Comparison of ENCODE assay signal across 8 cellular contexts in the genomic region with DNA sequence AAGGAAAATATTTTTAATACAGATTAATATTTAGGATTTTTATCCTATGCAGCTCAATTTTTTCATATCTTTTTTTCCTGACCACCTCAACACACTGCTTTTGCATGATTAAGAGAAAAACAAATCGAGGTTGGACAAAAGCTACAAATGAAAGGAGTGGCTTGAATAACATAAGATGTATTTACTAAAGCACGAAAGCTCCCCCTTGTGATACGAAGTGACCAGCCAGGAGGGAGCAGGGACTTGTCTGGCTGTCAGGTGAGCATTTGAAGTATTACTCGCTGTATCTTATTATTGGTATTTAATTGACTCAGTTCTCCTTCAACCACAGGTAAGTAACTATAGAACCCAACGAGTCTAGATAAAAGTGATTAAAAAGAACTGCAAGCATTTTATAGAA.
DNase-seq lines count a peak whose midpoint lies in the region; ATAC-seq and TF ChIP-seq lines count a peak whose summit lies in the region.

No MANE protein-coding gene starts in this region.

- H3K4me2 ChIP-seq in mammary epithelial cell (ENCODE audit: insufficient read depth, low read depth, low read length), result no peak overlapping the region

- H3K4me3 Mint-ChIP-seq in MCF 10A (ENCODE audit: unreplicated experiment), result no peak overlapping the region

- no peak overlapping the region for H3K9ac ChIP-seq in mammary epithelial cell (ENCODE audit: insufficient read depth, low read length)

- H3K36me3 Mint-ChIP-seq in MCF 10A (ENCODE audit: insufficient read depth, unreplicated experiment), result no peaks in the 10 kb centered on the region

- POLR2A ChIA-PET in MCF 10A (lab: Yijun Ruan, JAX), result no interaction called here

- intact Hi-C loops in MCF 10A (cut with micrococcal nuclease) (loop anchor here (1.0 to 10.0 kb wide), 3 partner anchors 181 to 636 kb away; no protein-coding TSS in a partner anchor), mammary epithelial cell (cut with micrococcal nuclease) (no loop called here), body of pancreas (cut with DNase I) (no loop called here), testis (cut with DNase I; ENCODE audit: low total_unique reads) (no loop called here)

- H3K79me2 ChIP-seq in mammary epithelial cell (ENCODE audit: insufficient read depth, low read length), result no peaks in the 10 kb centered on the region

- H3K4me1 Mint-ChIP-seq in MCF 10A (ENCODE audit: insufficient read depth, unreplicated experiment), result no peaks in the 10 kb centered on the region

- H3K36me3 ChIP-seq in mammary epithelial cell (ENCODE audit: insufficient read depth, low read length), result no peaks in the 10 kb centered on the region
- H3K36me3 ChIP-seq in body of pancreas (replicated peaks in 1 of 2; ENCODE audit: insufficient read depth in 1 of 2, low read depth in 2 of 2), result no peaks in the 10 kb centered on the region
- no peaks in the 10 kb centered on the region for H3K36me3 ChIP-seq in testis (ENCODE audit: low read depth, missing control alignments)

- H3K27ac ChIP-seq in mammary epithelial cell (ENCODE audit: insufficient read depth, low read depth, low read length) (no peak overlapping the region), body of pancreas (no peak overlapping the region), testis (no peak overlapping the region)

- CTCF ChIA-PET in MCF 10A (lab: Yijun Ruan, JAX), result interaction anchor here (0.5 to 1.2 kb wide), 9 partner anchors 24 to 1509 kb away, joined by 3 to 5 read pairs (median 3); no protein-coding TSS in a partner anchor
- CTCF ChIA-PET in mammary epithelial cell (lab: Charles Lee; ENCODE audit: low non-redundant PET), result no interaction called here

- ATAC-seq in body of pancreas (peak; percentile 58), HG02973 (IDR thresholded peaks at IDR 0.05; ENCODE audit: unreplicated experiment) (no peak), HG03045 (IDR thresholded peaks at IDR 0.05; ENCODE audit: unreplicated experiment) (no peak)

- dilution Hi-C loops in mammary epithelial cell (cut with HindIII; ENCODE audit: low sequenced_read_pairs), result no loop called here

- H3K9me3 Mint-ChIP-seq in MCF 10A (ENCODE audit: unreplicated experiment), result no peaks in the 10 kb centered on the region

- WGBS in mammary epithelial cell (ENCODE audit: low coverage, missing lambda C conversion rate), result 29% methylated on average over 5 of the region's 5 CpGs
- WGBS in body of pancreas, 2 donors, result 8 to 14% methylated on average over 5 of the region's 5 CpGs
- WGBS in testis, 2 donors, result 54 to 57% methylated on average over 5 of the region's 5 CpGs

- H2AFZ ChIP-seq in mammary epithelial cell (ENCODE audit: low read depth, low read length), result no peak overlapping the region

- BruUV-seq in MCF 10A (replicated peaks; lab: Mats Ljungman, UMichigan) (no TSS peak), mammary epithelial cell (replicated peaks; lab: Mats Ljungman, UMichigan) (no TSS peak)

- H3K9me3 ChIP-seq in mammary epithelial cell (replicated peaks; ENCODE audit: insufficient read depth, low read length) (no peaks in the 10 kb centered on the region), body of pancreas (no peaks in the 10 kb centered on the region), testis (no peaks in the 10 kb centered on the region)

- H3K4me3 ChIP-seq in mammary epithelial cell (replicated peaks in 1 of 3; ENCODE audit: insufficient read depth in 1 of 3, low read depth in 2 of 3, low read length in 3 of 3), result no peak overlapping the region
- no peak overlapping the region for H3K4me3 ChIP-seq in body of pancreas
- H3K4me3 ChIP-seq in testis, result no peak overlapping the region

- in situ Hi-C loops in mammary epithelial cell (cut with MboI; ENCODE audit: low sequenced_read_pairs in 2 of 2), result no loop called here

- TF ChIP-seq CTCF in MCF 10A (IDR thresholded peaks at IDR 0.05; ENCODE audit: unreplicated experiment) (peak; percentile 30), mammary epithelial cell (conservative IDR thresholded peaks at IDR 0.05 in 1 of 2, IDR thresholded peaks at IDR 0.05 in 1 of 2; ENCODE audit: extremely low read depth in 1 of 2, insufficient read depth in 1 of 2, low read depth in 1 of 2, low read length in 2 of 2) (peak in 1 of 2 donors; percentile 22), body of pancreas (IDR thresholded peaks at IDR 0.05) (peak in 5 of 7 experiments; percentile 15 to 49 (median 30)), testis (IDR thresholded peaks at IDR 0.05) (no peak)

- no peaks in the 10 kb centered on the region for H3K4me1 ChIP-seq in mammary epithelial cell (ENCODE audit: insufficient read depth, low read length)
- peaks cover 12% of the 10 kb centered on the region for H3K4me1 ChIP-seq in body of pancreas
- no peaks in the 10 kb centered on the region for H3K4me1 ChIP-seq in testis

- H4K20me1 ChIP-seq in mammary epithelial cell (ENCODE audit: insufficient read depth, low read length), result no peaks in the 10 kb centered on the region

- no peak for TF ChIP-seq POLR2A in body of pancreas (IDR thresholded peaks at IDR 0.05)
- TF ChIP-seq POLR2A in testis (IDR thresholded peaks at IDR 0.05), result no peak

- H3K27me3 ChIP-seq in mammary epithelial cell (ENCODE audit: insufficient read depth, low read length), result no peaks in the 10 kb centered on the region
- no peaks in the 10 kb centered on the region for H3K27me3 ChIP-seq in body of pancreas
- H3K27me3 ChIP-seq in testis, result no peaks in the 10 kb centered on the region

- no peak overlapping the region for H3K27ac Mint-ChIP-seq in MCF 10A (ENCODE audit: low read depth, unreplicated experiment)

- no peaks in the 10 kb centered on the region for H3K27me3 Mint-ChIP-seq in MCF 10A (ENCODE audit: insufficient read depth, unreplicated experiment)

- DNase-seq in MCF 10A (ENCODE audit: unreplicated experiment) (peak; percentile 40), mammary epithelial cell (no peak), NCI-H2227 treated with DMSO at 0.1 percent for 48 hours (lab: John Stamatoyannopoulos, UW) (peak; percentile 33), body of pancreas (peak; percentile 32 to 65 (median 42)), testis (peak; percentile 21)
- no peak for DNase-seq in activated effector memory CD4-positive, alpha-beta T cell treated with Interleukin-2 at 50 U/mL for 16 hours

Comparison
In these comparisons a context has a peak if more than half of its experiments do, and no peak if none do; other contexts are left out.
1. DNase-seq: peak in MCF 10A (single experiment), NCI-H2227 treated with DMSO at 0.1 percent for 48 hours (single experiment), body of pancreas (4 of 4) and testis (single experiment); none in mammary epithelial cell (single experiment) and activated effector memory CD4-positive, alpha-beta T cell treated with Interleukin-2 at 50 U/mL for 16 hours (single experiment).
2. CTCF ChIP-seq: peak in MCF 10A (single experiment) and body of pancreas (5 of 7); none in testis (0 of 3).